ENCODE assay signal across 1 cellular context in the genomic region with DNA sequence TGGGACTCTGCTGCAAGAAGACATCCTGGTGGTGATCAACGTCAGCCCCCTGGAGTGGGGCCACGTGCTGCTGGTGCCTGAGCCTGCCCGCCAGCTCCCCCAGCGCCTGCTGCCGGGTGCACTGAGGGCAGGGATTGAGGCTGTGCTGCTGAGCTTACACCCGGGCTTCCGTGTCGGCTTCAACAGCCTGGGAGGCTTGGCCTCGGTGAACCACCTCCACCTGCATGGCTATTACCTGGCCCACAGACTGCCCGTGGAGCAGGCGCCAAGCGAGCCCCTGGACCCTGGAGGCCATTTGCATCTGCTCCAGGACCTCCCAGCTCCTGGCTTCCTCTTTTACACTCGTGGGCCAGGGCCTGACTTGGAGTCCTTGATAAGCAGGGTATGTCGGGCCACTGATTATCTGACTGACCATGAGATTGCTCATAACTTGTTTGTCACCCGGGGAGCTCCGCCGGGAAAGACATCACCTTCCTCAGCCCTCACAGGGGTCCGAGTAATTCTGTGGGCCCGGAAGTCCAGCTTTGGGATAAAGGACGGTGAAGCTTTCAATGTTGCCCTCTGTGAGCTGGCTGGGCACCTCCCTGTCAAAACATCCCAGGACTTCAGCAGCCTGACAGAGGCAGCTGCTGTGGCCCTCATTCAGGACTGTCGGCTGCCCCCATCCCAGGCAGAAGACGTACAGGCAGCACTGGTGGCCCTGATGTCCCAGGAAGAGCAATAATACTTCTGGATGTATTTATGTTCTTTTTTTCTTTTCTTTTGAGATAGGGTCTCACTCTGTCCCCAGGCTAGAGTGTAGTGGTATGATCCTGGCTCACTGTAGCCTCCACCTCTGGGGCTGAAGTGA.
TF ChIP-seq lines count a peak whose summit lies in the region.

No MANE protein-coding gene starts in this region.

TF ChIP-seq in K562, 482 proteins besides CTCF, POLR2A, EP300 and RAD21 (continued from another document and continues in another):
- TF ChIP-seq, protein P1, sequence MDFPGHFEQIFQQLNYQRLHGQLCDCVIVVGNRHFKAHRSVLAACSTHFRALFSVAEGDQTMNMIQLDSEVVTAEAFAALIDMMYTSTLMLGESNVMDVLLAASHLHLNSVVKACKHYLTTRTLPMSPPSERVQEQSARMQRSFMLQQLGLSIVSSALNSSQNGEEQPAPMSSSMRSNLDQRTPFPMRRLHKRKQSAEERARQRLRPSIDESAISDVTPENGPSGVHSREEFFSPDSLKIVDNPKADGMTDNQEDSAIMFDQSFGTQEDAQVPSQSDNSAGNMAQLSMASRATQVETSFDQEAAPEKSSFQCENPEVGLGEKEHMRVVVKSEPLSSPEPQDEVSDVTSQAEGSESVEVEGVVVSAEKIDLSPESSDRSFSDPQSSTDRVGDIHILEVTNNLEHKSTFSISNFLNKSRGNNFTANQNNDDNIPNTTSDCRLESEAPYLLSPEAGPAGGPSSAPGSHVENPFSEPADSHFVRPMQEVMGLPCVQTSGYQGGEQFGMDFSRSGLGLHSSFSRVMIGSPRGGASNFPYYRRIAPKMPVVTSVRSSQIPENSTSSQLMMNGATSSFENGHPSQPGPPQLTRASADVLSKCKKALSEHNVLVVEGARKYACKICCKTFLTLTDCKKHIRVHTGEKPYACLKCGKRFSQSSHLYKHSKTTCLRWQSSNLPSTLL (IDR thresholded peaks at IDR 0.05) = 0 out of 2 replicates have a peak, but pooled peaks have one; percentile 28
- TF ChIP-seq GABPA (tag; conservative IDR thresholded peaks at IDR 0.05; ENCODE audit: low read depth) (0 out of 2 replicates have a peak, but pooled peaks have one; percentile 30), USF2 (CRISPR knock-in tag; IDR thresholded peaks at IDR 0.05) (peak; percentile 17; the same call in 1 of the 2 replicates), TEAD1 (CRISPR knock-in tag; IDR thresholded peaks at IDR 0.05) (peak in 1 of 2 experiments; percentile 36; a peak in 1 of 4 replicates), JUND (IDR thresholded peaks at IDR 0.05; ENCODE audit: borderline replicate concordance, low read depth, low read length) (peak; percentile 57; the same call in 1 of the 2 replicates), JUND (tag; IDR thresholded peaks at IDR 0.05; ENCODE audit: borderline replicate concordance, low read depth, low read length) (peak; percentile 43; the same call in 1 of the 3 replicates), ZBTB8A (IDR thresholded peaks at IDR 0.05; ENCODE audit: partially characterized antibody) (no peak), IRF2 (CRISPR knock-in tag; IDR thresholded peaks at IDR 0.05) (no peak), SMAD3 (CRISPR knock-in tag; conservative IDR thresholded peaks at IDR 0.05) (no peak), FOXP1 (CRISPR knock-in tag; IDR thresholded peaks at IDR 0.05) (0 out of 2 replicates have a peak, but pooled peaks have one; percentile 10), FOSL1 (tag; conservative IDR thresholded peaks at IDR 0.05) (0 out of 2 replicates have a peak, but pooled peaks have one; percentile 53), RCOR1 (IDR thresholded peaks at IDR 0.05; ENCODE audit: borderline replicate concordance in 1 of 2, low read depth in 2 of 2, low read length in 2 of 2) (peak in 1 of 2 experiments; percentile 78; a peak in 2 of 4 replicates), BCOR (IDR thresholded peaks at IDR 0.05) (no peak), SPI1 (IDR thresholded peaks at IDR 0.05; ENCODE audit: borderline replicate concordance, low read depth, low read length) (peak; percentile 98), KAT8 (IDR thresholded peaks at IDR 0.05; ENCODE audit: low read depth) (no peak), CBFA2T2 (conservative IDR thresholded peaks at IDR 0.05) (peak; percentile 27; the same call in 1 of the 2 replicates), L3MBTL2 (IDR thresholded peaks at IDR 0.05) (peak; percentile 73), TAL1 (IDR thresholded peaks at IDR 0.05) (peak; percentile 50; the same call in 1 of the 2 replicates), DLX4 (CRISPR knock-in tag; IDR thresholded peaks at IDR 0.05) (no peak), DPF2 (IDR thresholded peaks at IDR 0.05) (peak; percentile 84), SMARCC2 (IDR thresholded peaks at IDR 0.05; ENCODE audit: low read depth) (0 out of 2 replicates have a peak, but pooled peaks have one; percentile 38), TCF3 (CRISPR knock-in tag; IDR thresholded peaks at IDR 0.05) (peak; percentile 74), CREBBP (IDR thresholded peaks at IDR 0.05; ENCODE audit: low read depth, low read length) (no peak), MEF2D (tag; conservative IDR thresholded peaks at IDR 0.05; ENCODE audit: low read depth) (peak; percentile 62), SP1 (CRISPR knock-in tag; IDR thresholded peaks at IDR 0.05) (peak; percentile 79), HDAC3 (IDR thresholded peaks at IDR 0.05; ENCODE audit: borderline replicate concordance, partially characterized antibody) (no peak), BMI1 (IDR thresholded peaks at IDR 0.05; ENCODE audit: low read length) (no peak), JUN (IDR thresholded peaks at IDR 0.05; ENCODE audit: borderline replicate concordance, low read depth, low read length) (0 out of 2 replicates have a peak, but pooled peaks have one; percentile 21), JUN (CRISPR knock-in tag; IDR thresholded peaks at IDR 0.05; ENCODE audit: borderline replicate concordance) (no peak), ZNF212 (CRISPR knock-in tag; IDR thresholded peaks at IDR 0.05) (no peak), CBX1 (IDR thresholded peaks at IDR 0.05; ENCODE audit: low read depth) (no peak), MCM3 (IDR thresholded peaks at IDR 0.05) (no peak), CBFA2T3 (IDR thresholded peaks at IDR 0.05) (peak; percentile 74), PURB (CRISPR knock-in tag; IDR thresholded peaks at IDR 0.05; ENCODE audit: low read depth) (no peak), SMARCA4 (IDR thresholded peaks at IDR 0.05) (peak; percentile 78), NFIC (IDR thresholded peaks at IDR 0.05) (peak; percentile 19; the same call in 1 of the 2 replicates), HDAC2 (IDR thresholded peaks at IDR 0.05) (peak; percentile 77), NFE2L1 (tag; IDR thresholded peaks at IDR 0.05; ENCODE audit: borderline replicate concordance, low read depth) (no peak), STAT6 (CRISPR knock-in tag; IDR thresholded peaks at IDR 0.05) (no peak)
- TF ChIP-seq, protein P2, sequence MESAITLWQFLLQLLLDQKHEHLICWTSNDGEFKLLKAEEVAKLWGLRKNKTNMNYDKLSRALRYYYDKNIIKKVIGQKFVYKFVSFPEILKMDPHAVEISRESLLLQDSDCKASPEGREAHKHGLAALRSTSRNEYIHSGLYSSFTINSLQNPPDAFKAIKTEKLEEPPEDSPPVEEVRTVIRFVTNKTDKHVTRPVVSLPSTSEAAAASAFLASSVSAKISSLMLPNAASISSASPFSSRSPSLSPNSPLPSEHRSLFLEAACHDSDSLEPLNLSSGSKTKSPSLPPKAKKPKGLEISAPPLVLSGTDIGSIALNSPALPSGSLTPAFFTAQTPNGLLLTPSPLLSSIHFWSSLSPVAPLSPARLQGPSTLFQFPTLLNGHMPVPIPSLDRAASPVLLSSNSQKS (CRISPR knock-in tag; IDR thresholded peaks at IDR 0.05) = no peak
- TF ChIP-seq, protein P3, sequence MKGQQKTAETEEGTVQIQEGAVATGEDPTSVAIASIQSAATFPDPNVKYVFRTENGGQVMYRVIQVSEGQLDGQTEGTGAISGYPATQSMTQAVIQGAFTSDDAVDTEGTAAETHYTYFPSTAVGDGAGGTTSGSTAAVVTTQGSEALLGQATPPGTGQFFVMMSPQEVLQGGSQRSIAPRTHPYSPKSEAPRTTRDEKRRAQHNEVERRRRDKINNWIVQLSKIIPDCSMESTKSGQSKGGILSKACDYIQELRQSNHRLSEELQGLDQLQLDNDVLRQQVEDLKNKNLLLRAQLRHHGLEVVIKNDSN (CRISPR knock-in tag; IDR thresholded peaks at IDR 0.05) = peak; percentile 78
- TF ChIP-seq, protein P4, sequence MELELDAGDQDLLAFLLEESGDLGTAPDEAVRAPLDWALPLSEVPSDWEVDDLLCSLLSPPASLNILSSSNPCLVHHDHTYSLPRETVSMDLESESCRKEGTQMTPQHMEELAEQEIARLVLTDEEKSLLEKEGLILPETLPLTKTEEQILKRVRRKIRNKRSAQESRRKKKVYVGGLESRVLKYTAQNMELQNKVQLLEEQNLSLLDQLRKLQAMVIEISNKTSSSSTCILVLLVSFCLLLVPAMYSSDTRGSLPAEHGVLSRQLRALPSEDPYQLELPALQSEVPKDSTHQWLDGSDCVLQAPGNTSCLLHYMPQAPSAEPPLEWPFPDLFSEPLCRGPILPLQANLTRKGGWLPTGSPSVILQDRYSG (tag; conservative IDR thresholded peaks at IDR 0.05; ENCODE audit: low read depth) = no peak
- TF ChIP-seq, protein P5, sequence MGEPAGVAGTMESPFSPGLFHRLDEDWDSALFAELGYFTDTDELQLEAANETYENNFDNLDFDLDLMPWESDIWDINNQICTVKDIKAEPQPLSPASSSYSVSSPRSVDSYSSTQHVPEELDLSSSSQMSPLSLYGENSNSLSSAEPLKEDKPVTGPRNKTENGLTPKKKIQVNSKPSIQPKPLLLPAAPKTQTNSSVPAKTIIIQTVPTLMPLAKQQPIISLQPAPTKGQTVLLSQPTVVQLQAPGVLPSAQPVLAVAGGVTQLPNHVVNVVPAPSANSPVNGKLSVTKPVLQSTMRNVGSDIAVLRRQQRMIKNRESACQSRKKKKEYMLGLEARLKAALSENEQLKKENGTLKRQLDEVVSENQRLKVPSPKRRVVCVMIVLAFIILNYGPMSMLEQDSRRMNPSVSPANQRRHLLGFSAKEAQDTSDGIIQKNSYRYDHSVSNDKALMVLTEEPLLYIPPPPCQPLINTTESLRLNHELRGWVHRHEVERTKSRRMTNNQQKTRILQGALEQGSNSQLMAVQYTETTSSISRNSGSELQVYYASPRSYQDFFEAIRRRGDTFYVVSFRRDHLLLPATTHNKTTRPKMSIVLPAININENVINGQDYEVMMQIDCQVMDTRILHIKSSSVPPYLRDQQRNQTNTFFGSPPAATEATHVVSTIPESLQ (CRISPR knock-in tag; IDR thresholded peaks at IDR 0.05) = no peak
- TF ChIP-seq, protein P6, sequence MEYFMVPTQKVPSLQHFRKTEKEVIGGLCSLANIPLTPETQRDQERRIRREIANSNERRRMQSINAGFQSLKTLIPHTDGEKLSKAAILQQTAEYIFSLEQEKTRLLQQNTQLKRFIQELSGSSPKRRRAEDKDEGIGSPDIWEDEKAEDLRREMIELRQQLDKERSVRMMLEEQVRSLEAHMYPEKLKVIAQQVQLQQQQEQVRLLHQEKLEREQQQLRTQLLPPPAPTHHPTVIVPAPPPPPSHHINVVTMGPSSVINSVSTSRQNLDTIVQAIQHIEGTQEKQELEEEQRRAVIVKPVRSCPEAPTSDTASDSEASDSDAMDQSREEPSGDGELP (CRISPR knock-in tag; IDR thresholded peaks at IDR 0.05; ENCODE audit: borderline replicate concordance) = peak; percentile 36; the same call in 1 of the 2 replicates
- TF ChIP-seq, protein P7, sequence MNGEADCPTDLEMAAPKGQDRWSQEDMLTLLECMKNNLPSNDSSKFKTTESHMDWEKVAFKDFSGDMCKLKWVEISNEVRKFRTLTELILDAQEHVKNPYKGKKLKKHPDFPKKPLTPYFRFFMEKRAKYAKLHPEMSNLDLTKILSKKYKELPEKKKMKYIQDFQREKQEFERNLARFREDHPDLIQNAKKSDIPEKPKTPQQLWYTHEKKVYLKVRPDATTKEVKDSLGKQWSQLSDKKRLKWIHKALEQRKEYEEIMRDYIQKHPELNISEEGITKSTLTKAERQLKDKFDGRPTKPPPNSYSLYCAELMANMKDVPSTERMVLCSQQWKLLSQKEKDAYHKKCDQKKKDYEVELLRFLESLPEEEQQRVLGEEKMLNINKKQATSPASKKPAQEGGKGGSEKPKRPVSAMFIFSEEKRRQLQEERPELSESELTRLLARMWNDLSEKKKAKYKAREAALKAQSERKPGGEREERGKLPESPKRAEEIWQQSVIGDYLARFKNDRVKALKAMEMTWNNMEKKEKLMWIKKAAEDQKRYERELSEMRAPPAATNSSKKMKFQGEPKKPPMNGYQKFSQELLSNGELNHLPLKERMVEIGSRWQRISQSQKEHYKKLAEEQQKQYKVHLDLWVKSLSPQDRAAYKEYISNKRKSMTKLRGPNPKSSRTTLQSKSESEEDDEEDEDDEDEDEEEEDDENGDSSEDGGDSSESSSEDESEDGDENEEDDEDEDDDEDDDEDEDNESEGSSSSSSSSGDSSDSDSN (IDR thresholded peaks at IDR 0.05; ENCODE audit: borderline replicate concordance in 1 of 2, low read depth in 2 of 2, low read length in 2 of 2) = 0 out of 4 replicates have a peak, but pooled peaks of 1 of the 2 experiments have one; percentile 42
- TF ChIP-seq, protein P8, sequence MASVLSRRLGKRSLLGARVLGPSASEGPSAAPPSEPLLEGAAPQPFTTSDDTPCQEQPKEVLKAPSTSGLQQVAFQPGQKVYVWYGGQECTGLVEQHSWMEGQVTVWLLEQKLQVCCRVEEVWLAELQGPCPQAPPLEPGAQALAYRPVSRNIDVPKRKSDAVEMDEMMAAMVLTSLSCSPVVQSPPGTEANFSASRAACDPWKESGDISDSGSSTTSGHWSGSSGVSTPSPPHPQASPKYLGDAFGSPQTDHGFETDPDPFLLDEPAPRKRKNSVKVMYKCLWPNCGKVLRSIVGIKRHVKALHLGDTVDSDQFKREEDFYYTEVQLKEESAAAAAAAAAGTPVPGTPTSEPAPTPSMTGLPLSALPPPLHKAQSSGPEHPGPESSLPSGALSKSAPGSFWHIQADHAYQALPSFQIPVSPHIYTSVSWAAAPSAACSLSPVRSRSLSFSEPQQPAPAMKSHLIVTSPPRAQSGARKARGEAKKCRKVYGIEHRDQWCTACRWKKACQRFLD (CRISPR knock-in tag; IDR thresholded peaks at IDR 0.05) = peak; percentile 73; the same call in 1 of the 2 replicates
